Comparison of ENCODE assay signal across 17 cellular contexts in the genomic region with DNA sequence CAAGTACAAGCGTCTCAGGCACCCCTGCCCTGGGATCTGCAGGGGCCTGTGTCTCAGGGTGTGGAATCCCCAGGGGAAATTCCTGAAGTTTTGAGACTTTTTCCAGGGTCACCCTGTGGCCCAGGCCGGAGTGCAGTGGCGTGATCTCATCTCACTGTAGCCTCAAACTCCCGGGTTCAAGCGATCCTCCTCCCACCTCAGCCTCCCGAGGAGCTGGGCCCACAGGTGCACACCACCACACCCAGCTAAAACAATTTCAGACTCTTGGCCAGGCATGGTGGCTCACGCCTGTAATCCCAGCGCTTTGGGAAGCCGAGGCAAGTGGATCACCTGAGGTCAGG. TPM values are rescaled to one million over a fixed set of nuclear protein-coding genes. Genes with fewer than 3 reads are reported as not detected.
A peak's percentile ranks its signal among the peaks of the same experiment; 100 is the strongest.
DNase-seq lines count a peak whose midpoint lies in the region; ATAC-seq lines count a peak whose summit lies in the region.
"Had no signal": no experiment of that assay in that cellular context is flagged by ENCODE, and none has a peak within 500 bp of the region (broad histone marks: within the 10 kb centered on the region; RNA-seq: fewer than 3 reads in every experiment).

No MANE protein-coding gene starts in this region.

- H3K27me3 Mint-ChIP-seq in activated CD8-positive, alpha-beta memory T cell treated with anti-CD3 and anti-CD28 coated beads, Interleukin-2, amount 10 ng/mL, durations not matched to agents 7 days and 5 days, result peaks cover 4% of the 10 kb centered on the region
- no peaks in the 10 kb centered on the region for H3K27me3 Mint-ChIP-seq in IgD-negative memory B cell
- no peaks in the 10 kb centered on the region for H3K27me3 Mint-ChIP-seq in central memory CD8-positive, alpha-beta T cell

- no peak for DNase-seq in activated CD8-positive, alpha-beta memory T cell treated with anti-CD3 and anti-CD28 coated beads, Interleukin-2, amount 10 ng/mL, durations not matched to agents 7 days and 5 days
- no peak for DNase-seq in activated CD8-positive, alpha-beta memory T cell treated with anti-CD3 and anti-CD28 coated beads, Interleukin-2, amount 50 U/mL, for 48 hours
- DNase-seq in central memory CD8-positive, alpha-beta T cell (ENCODE audit: low spot score in 2 of 2), result no peak
- no peak for DNase-seq in stimulated activated effector memory CD8-positive, alpha-beta T cell treated with anti-CD3 and anti-CD28 coated beads, Interleukin-12 subunit alpha, Interleukin-12 subunit beta, amount 100 ng/mL, for 72 hours (ENCODE audit: low spot score in 2 of 2)
- DNase-seq in LoVo (ENCODE audit: low spot score), result no peak
- DNase-seq: DMS 273 treated with DMSO at 0.1 percent for 48 hours had no signal

- H3K4me3 Mint-ChIP-seq in activated CD8-positive, alpha-beta memory T cell treated with anti-CD3 and anti-CD28 coated beads, Interleukin-2, amount 10 ng/mL, durations not matched to agents 7 days and 5 days, result no peak overlapping the region
- H3K4me3 Mint-ChIP-seq in IgD-negative memory B cell, result no peak overlapping the region
- no peak overlapping the region for H3K4me3 Mint-ChIP-seq in central memory CD8-positive, alpha-beta T cell
- H3K4me3 Mint-ChIP-seq in stimulated activated effector memory CD8-positive, alpha-beta T cell treated with anti-CD3 and anti-CD28 coated beads, Interleukin-12 subunit alpha, Interleukin-12 subunit beta, amount 100 ng/mL, for 72 hours, result no peak overlapping the region
- H3K4me3 Mint-ChIP-seq: CD14-positive monocyte, GM23338 had no signal

- H3K27ac Mint-ChIP-seq in activated CD8-positive, alpha-beta memory T cell treated with anti-CD3 and anti-CD28 coated beads, Interleukin-2, amount 10 ng/mL, durations not matched to agents 7 days and 5 days, result peak overlapping the region; percentile 59
- peak overlapping the region in 2 of 3 donors; percentile 18 to 39 for H3K27ac Mint-ChIP-seq in IgD-negative memory B cell
- H3K27ac Mint-ChIP-seq in central memory CD8-positive, alpha-beta T cell (ENCODE audit: low read depth), result peak overlapping the region; percentile 13
- H3K27ac Mint-ChIP-seq in stimulated activated effector memory CD8-positive, alpha-beta T cell treated with anti-CD3 and anti-CD28 coated beads, Interleukin-12 subunit alpha, Interleukin-12 subunit beta, amount 100 ng/mL, for 72 hours, result peak overlapping the region; percentile 71
- H3K27ac Mint-ChIP-seq: CD14-positive monocyte, GM23338 had no signal

- H3K36me3 Mint-ChIP-seq in activated CD8-positive, alpha-beta memory T cell treated with anti-CD3 and anti-CD28 coated beads, Interleukin-2, amount 10 ng/mL, durations not matched to agents 7 days and 5 days, result no peaks in the 10 kb centered on the region
- H3K36me3 Mint-ChIP-seq in IgD-negative memory B cell, result no peaks in the 10 kb centered on the region
- peaks cover 15% of the 10 kb centered on the region for H3K36me3 Mint-ChIP-seq in central memory CD8-positive, alpha-beta T cell (ENCODE audit: insufficient read depth)
- peaks cover 16% of the 10 kb centered on the region for H3K36me3 Mint-ChIP-seq in stimulated activated effector memory CD8-positive, alpha-beta T cell treated with anti-CD3 and anti-CD28 coated beads, Interleukin-12 subunit alpha, Interleukin-12 subunit beta, amount 100 ng/mL, for 72 hours

- CTCF ChIA-PET in activated CD8-positive, alpha-beta memory T cell treated with anti-CD3 and anti-CD28 coated beads, Interleukin-2, amount 10 ng/mL, durations not matched to agents 7 days and 5 days (lab: Charles Lee), result interaction anchor here (1.4 kb wide), 1 partner anchor 16 kb away, joined by 3 read pairs; no protein-coding TSS in a partner anchor

- peaks cover 24% of the 10 kb centered on the region for H3K4me1 Mint-ChIP-seq in activated CD8-positive, alpha-beta memory T cell treated with anti-CD3 and anti-CD28 coated beads, Interleukin-2, amount 10 ng/mL, durations not matched to agents 7 days and 5 days
- peaks cover 6 to 14% (median 9%) of the 10 kb centered on the region in 3 donors for H3K4me1 Mint-ChIP-seq in IgD-negative memory B cell
- H3K4me1 Mint-ChIP-seq in central memory CD8-positive, alpha-beta T cell, result peaks cover 32% of the 10 kb centered on the region
- H3K4me1 Mint-ChIP-seq in stimulated activated effector memory CD8-positive, alpha-beta T cell treated with anti-CD3 and anti-CD28 coated beads, Interleukin-12 subunit alpha, Interleukin-12 subunit beta, amount 100 ng/mL, for 72 hours, result peaks cover 31% of the 10 kb centered on the region

- no peak for ATAC-seq in activated CD8-positive, alpha-beta memory T cell treated with anti-CD3 and anti-CD28 coated beads, Interleukin-2, amount 10 ng/mL, durations not matched to agents 7 days and 5 days
- ATAC-seq in central memory CD8-positive, alpha-beta T cell (replicated peaks; ENCODE audit: extremely low read depth, poor library complexity, severe bottlenecking), result no peak
- ATAC-seq in stimulated activated effector memory CD8-positive, alpha-beta T cell treated with anti-CD3 and anti-CD28 coated beads, Interleukin-12 subunit alpha, Interleukin-12 subunit beta, amount 100 ng/mL, for 72 hours, result no peak
- ATAC-seq in HG03095 (IDR thresholded peaks at IDR 0.05; ENCODE audit: unreplicated experiment) (no peak), HG02938 (IDR thresholded peaks at IDR 0.05; ENCODE audit: unreplicated experiment) (no peak)
- ATAC-seq: GM23338, HepG2 had no signal

- H3K9me3 Mint-ChIP-seq in activated CD8-positive, alpha-beta memory T cell treated with anti-CD3 and anti-CD28 coated beads, Interleukin-2, amount 10 ng/mL, durations not matched to agents 7 days and 5 days (ENCODE audit: low read depth), result no peaks in the 10 kb centered on the region
- no peaks in the 10 kb centered on the region for H3K9me3 Mint-ChIP-seq in IgD-negative memory B cell
- H3K9me3 Mint-ChIP-seq in central memory CD8-positive, alpha-beta T cell, result no peaks in the 10 kb centered on the region
- H3K9me3 Mint-ChIP-seq in stimulated activated effector memory CD8-positive, alpha-beta T cell treated with anti-CD3 and anti-CD28 coated beads, Interleukin-12 subunit alpha, Interleukin-12 subunit beta, amount 100 ng/mL, for 72 hours, result no peaks in the 10 kb centered on the region
- H3K9me3 Mint-ChIP-seq: GM23338 had no signal

RNA-seq across cellular contexts. Expression of a gene that starts 4.1 kb away (rescaled TPM):
- 10 to 100 TPM in 1 of 2 experiments, 1 to 10 TPM in 1; 8.4 to 17.5 TPM for total RNA-seq in activated CD8-positive, alpha-beta memory T cell treated with anti-CD3 and anti-CD28 coated beads, Interleukin-2, amount 10 ng/mL, durations not matched to agents 7 days and 5 days
- 31.6 TPM for polyA plus RNA-seq in IgD-negative memory B cell
- total RNA-seq: Daoy had no signal
- polyA plus RNA-seq: CD14-positive monocyte had no signal

RNA-seq across cellular contexts. Expression of a gene that starts 33.1 kb away (rescaled TPM):
- not detected for total RNA-seq in activated CD8-positive, alpha-beta memory T cell treated with anti-CD3 and anti-CD28 coated beads, Interleukin-2, amount 10 ng/mL, durations not matched to agents 7 days and 5 days
- polyA plus RNA-seq in IgD-negative memory B cell, result not detected
- total RNA-seq: A673, Daoy, G401, GM23338, HepG2 had no signal
- polyA plus RNA-seq: BJ, CD14-positive monocyte had no signal

RNA-seq across cellular contexts. Expression of a gene that starts 48.8 kb away (rescaled TPM):
- not detected for total RNA-seq in activated CD8-positive, alpha-beta memory T cell treated with anti-CD3 and anti-CD28 coated beads, Interleukin-2, amount 10 ng/mL, durations not matched to agents 7 days and 5 days
- not detected for polyA plus RNA-seq in IgD-negative memory B cell
- total RNA-seq: A673, Daoy, G401, H7 had no signal
- polyA plus RNA-seq: BJ, CD14-positive monocyte had no signal

Comparison
In these comparisons a context has a peak if more than half of its experiments do, and no peak if none do; other contexts are left out.
1. H3K27ac Mint-ChIP-seq: peak in every context shown above with its lines; median percentile 71 in stimulated activated effector memory CD8-positive, alpha-beta T cell treated with anti-CD3 and anti-CD28 coated beads, Interleukin-12 subunit alpha, Interleukin-12 subunit beta, amount 100 ng/mL, for 72 hours; 59 in activated CD8-positive, alpha-beta memory T cell treated with anti-CD3 and anti-CD28 coated beads, Interleukin-2, amount 10 ng/mL, durations not matched to agents 7 days and 5 days; 28 in IgD-negative memory B cell; 13 in central memory CD8-positive, alpha-beta T cell.